In genomic region chr19:57560049-57560491, GRCh38 we compare ENCODE assay signal across 8 cellular contexts. TPM values are rescaled to one million over a fixed set of nuclear protein-coding genes. Genes with fewer than 3 reads are reported as not detected.
DNase-seq lines count a peak whose midpoint lies in the region; ATAC-seq, FAIRE-seq and TF ChIP-seq lines count a peak whose summit lies in the region.

No MANE protein-coding gene starts in this region.

- H3K27me3 Mint-ChIP-seq in MCF 10A (ENCODE audit: insufficient read depth, unreplicated experiment), result no peaks in the 10 kb centered on the region

- H3K9me3 ChIP-seq in HUES48 (ENCODE audit: control insufficient read depth, insufficient read depth, low read length) (peaks cover 32% of the 10 kb centered on the region), HepG2 (ENCODE audit: low read length) (peaks cover 47% of the 10 kb centered on the region), tibial nerve (peaks cover 0 to 64% (median 11%) of the 10 kb centered on the region in 4 donors)

- FAIRE-seq in HepG2 (lab: Jason Lieb, UNC), result no peak

- H3K27ac ChIP-seq in HUES48 (ENCODE audit: low read depth, low read length) (no peak overlapping the region), HepG2 (ENCODE audit: extremely low read length, insufficient read depth, low read length) (no peak overlapping the region), tibial nerve (peak overlapping the region in 3 of 4 donors; percentile 30 to 75 (median 67))

- no peaks in the 10 kb centered on the region for H4K20me1 ChIP-seq in HepG2 (ENCODE audit: insufficient read depth, low read length)

- POLR2A ChIA-PET in MCF 10A (lab: Yijun Ruan, JAX), result interaction anchor here (1.0 to 1.1 kb wide), 2 partner anchors 124 to 623 kb away, joined by 3 to 4 read pairs; partner anchors contain the start of genes ZNF274 and ZNF749
- POLR2A ChIA-PET in HepG2 (lab: Yijun Ruan, JAX), result no interaction called here

- H3K4me2 ChIP-seq in HepG2 (ENCODE audit: low read depth, low read length), result peak overlapping the region; percentile 91

- 90% methylated on average over 23 of the region's 23 CpGs for WGBS in HepG2 (ENCODE audit: low lambda C conversion rate)
- WGBS in tibial nerve, 2 donors, result 22 to 31% methylated on average over 23 of the region's 23 CpGs

- H3K4me1 ChIP-seq in HUES48 (ENCODE audit: control insufficient read depth, insufficient read depth, low read length), result peaks cover 5% of the 10 kb centered on the region
- H3K4me1 ChIP-seq in HepG2 (ENCODE audit: insufficient read depth, low read length), result peaks cover 29% of the 10 kb centered on the region
- peaks cover 0 to 20% (median 6%) of the 10 kb centered on the region in 4 donors for H3K4me1 ChIP-seq in tibial nerve

- DNase-seq in ELR (ENCODE audit: low read depth) (peak; percentile 93), MCF 10A (ENCODE audit: unreplicated experiment) (peak; percentile 38), HepG2 (ENCODE audit: low spot score) (no peak), tibial nerve (ENCODE audit: low spot score in 2 of 2) (no peak), H4 (ENCODE audit: low spot score) (no peak), KBM-7 (no peak)

- H3K27me3 ChIP-seq in HUES48 (ENCODE audit: control insufficient read depth, insufficient read depth, low read length) (no peaks in the 10 kb centered on the region), HepG2 (ENCODE audit: control insufficient read depth in 1 of 2, insufficient read depth in 2 of 2, low read length in 2 of 2) (no peaks in the 10 kb centered on the region; a peak in 1 of 5 replicates), tibial nerve (no peaks in the 10 kb centered on the region)

- no peak overlapping the region for H3K9ac ChIP-seq in HUES48 (ENCODE audit: low read depth, low read length)
- no peak overlapping the region for H3K9ac ChIP-seq in HepG2 (ENCODE audit: insufficient read depth, low read depth, low read length)

- no peak for ATAC-seq in HepG2
- ATAC-seq in GM18873 (IDR thresholded peaks at IDR 0.05; ENCODE audit: low FRiP score, unreplicated experiment), result no peak

- peak overlapping the region; percentile 98 for H3K4me3 ChIP-seq in HUES48 (ENCODE audit: low read depth, low read length)
- H3K4me3 ChIP-seq in HepG2 (replicated peaks in 1 of 3; ENCODE audit: insufficient read depth in 1 of 3, low read depth in 2 of 3, low read length in 3 of 3), result peak overlapping the region; percentile 25 to 94 (median 88); a peak in 5 of 6 replicates
- H3K4me3 ChIP-seq in tibial nerve, result peak overlapping the region; percentile 69 to 97 (median 82)

- TF ChIP-seq CTCF in MCF 10A (IDR thresholded peaks at IDR 0.05; ENCODE audit: unreplicated experiment) (no peak), HepG2 (CRISPR knock-in tag; IDR thresholded peaks at IDR 0.05) (no peak), tibial nerve (IDR thresholded peaks at IDR 0.05) (no peak)

- H3K36me3 ChIP-seq in HUES48 (ENCODE audit: control insufficient read depth, insufficient read depth, low read length) (peaks cover 13% of the 10 kb centered on the region), HepG2 (replicated peaks in 1 of 2; ENCODE audit: control insufficient read depth in 1 of 2, insufficient read depth in 2 of 2, low read length in 2 of 2) (peaks cover 5 to 12% of the 10 kb centered on the region in 2 experiments; a peak in 4 of 5 replicates), tibial nerve (peaks cover 0 to 30% (median 10%) of the 10 kb centered on the region in 3 donors)

- H3K9me3 Mint-ChIP-seq in MCF 10A (ENCODE audit: unreplicated experiment), result peaks cover 27% of the 10 kb centered on the region

- intact Hi-C loops in MCF 10A (cut with micrococcal nuclease) (no loop called here), HepG2 (cut with micrococcal nuclease; ENCODE audit: unreplicated experiment) (no loop called here)

- peak overlapping the region; percentile 93 for H3K27ac Mint-ChIP-seq in MCF 10A (ENCODE audit: low read depth, unreplicated experiment)

- H3K79me2 ChIP-seq in HepG2 (ENCODE audit: insufficient read depth, low read length), result peaks cover 23% of the 10 kb centered on the region

- H3K36me3 Mint-ChIP-seq in MCF 10A (ENCODE audit: insufficient read depth, unreplicated experiment), result peaks cover 28% of the 10 kb centered on the region

- BruUV-seq in MCF 10A (replicated peaks; lab: Mats Ljungman, UMichigan) (no TSS peak), HepG2 (replicated peaks; lab: Mats Ljungman, UMichigan) (no TSS peak)

- in situ Hi-C loops in HepG2 (cut with HindIII; ENCODE audit: extremely low pct_ligation_motif_present, low pct_unique_long_range_greater_than_20kb), result no loop called here
- in situ Hi-C loops in KBM-7 (cut with MboI; ENCODE audit: low pct_unique_long_range_greater_than_20kb, low sequenced_read_pairs), result no loop called here

- TF ChIP-seq POLR2A in HepG2 (IDR thresholded peaks at IDR 0.05; ENCODE audit: insufficient read depth in 1 of 2, low read depth in 2 of 2, low read length in 2 of 2) (no peak), tibial nerve (IDR thresholded peaks at IDR 0.05) (no peak)

- H3K4me1 Mint-ChIP-seq in MCF 10A (ENCODE audit: insufficient read depth, unreplicated experiment), result peaks cover 20% of the 10 kb centered on the region

- no peak for TF ChIP-seq RAD21 in HepG2 (CRISPR knock-in tag; IDR thresholded peaks at IDR 0.05)

- CTCF ChIA-PET in MCF 10A (lab: Yijun Ruan, JAX) (no interaction called here), HepG2 (lab: Yijun Ruan, JAX; ENCODE audit: low intra/inter-chr PET ratio, low total read pairs) (no interaction called here)

- TF ChIP-seq EP300 in HepG2 (IDR thresholded peaks at IDR 0.05; ENCODE audit: low read depth in 2 of 2, low read length in 2 of 2) (no peak), HepG2 (CRISPR knock-in tag; IDR thresholded peaks at IDR 0.05; ENCODE audit: borderline replicate concordance) (no peak), tibial nerve (IDR thresholded peaks at IDR 0.05) (no peak)

- H3K4me3 Mint-ChIP-seq in MCF 10A (ENCODE audit: unreplicated experiment), result peak overlapping the region; percentile 92

- no peak overlapping the region for H2AFZ ChIP-seq in HepG2 (ENCODE audit: low read length)

RNA-seq across cellular contexts. Expression of gene ZNF550, which starts 0.4 kb away (rescaled TPM):
- total RNA-seq in MCF 10A (2022) (14.3 and 17.6 TPM in 2 replicates), HepG2 (2016; rRNA removed; fragmentation: Illumina TruSeq; extraction: Trizol) (8.0 and 8.6 TPM in 2 replicates), tibial nerve (10 to 100 TPM in 1 of 4 donors, 1 to 10 TPM in 3; 6.6 to 11.0 (median 8.0) TPM)
- total RNA-seq in HepG2 (2016; cell fraction: cytosol; rRNA removed; fragmentation: Illumina TruSeq; extraction: Trizol; ENCODE audit: low read depth), result 1.6 and 1.8 TPM in 2 replicates
- 8.3 and 8.6 TPM in 2 replicates for total RNA-seq in HepG2 (2016; cell fraction: insoluble cytoplasmic fraction; rRNA removed; fragmentation: Illumina TruSeq; extraction: Trizol)
- 3.0 and 3.6 TPM in 2 replicates for total RNA-seq in HepG2 (2016; cell fraction: membrane; rRNA removed; fragmentation: Illumina TruSeq; extraction: Trizol)
- total RNA-seq in HepG2 (2016; cell fraction: nucleus; rRNA removed; fragmentation: Illumina TruSeq; extraction: Trizol), result 12.1 and 14.9 TPM in 2 replicates
- 9.1 and 12.1 TPM in 2 replicates for polyA plus RNA-seq in HepG2 (2011; rRNA removed)
- polyA plus RNA-seq in HepG2 (2011; cell fraction: cytosol; rRNA removed), result 4.0 and 6.2 TPM in 2 replicates
- polyA plus RNA-seq in HepG2 (2011; cell fraction: nucleus; rRNA removed), result 13.3 and 16.1 TPM in 2 replicates
- polyA plus RNA-seq in HepG2 (2012), result 6.5 and 6.7 TPM in 2 replicates
- 0.54 and 0.70 TPM in 2 replicates for polyA plus RNA-seq in HepG2 (2016; cell fraction: cytosol; fragmentation: Illumina TruSeq; extraction: Trizol; ENCODE audit: low read depth)
- 4.8 and 5.2 TPM in 2 replicates for polyA plus RNA-seq in HepG2 (2016; cell fraction: insoluble cytoplasmic fraction; fragmentation: Illumina TruSeq; extraction: Trizol; ENCODE audit: low read depth)
- 1.4 and 1.6 TPM in 2 replicates for polyA plus RNA-seq in HepG2 (2016; cell fraction: membrane; fragmentation: Illumina TruSeq; extraction: Trizol; ENCODE audit: low read depth)
- 23.8 and 24.9 TPM in 2 replicates for polyA plus RNA-seq in HepG2 (2016; cell fraction: nucleus; fragmentation: Illumina TruSeq; extraction: Trizol; ENCODE audit: insufficient read depth, low read depth)
- polyA minus RNA-seq in HepG2 (2011; rRNA and poly(A)+ RNA removed; ENCODE audit: low replicate concordance), result 7.9 and 9.5 TPM in 2 replicates
- 4.0 and 4.4 TPM in 2 replicates for polyA minus RNA-seq in HepG2 (2011; cell fraction: cytosol; rRNA and poly(A)+ RNA removed)
- 10.9 and 20.1 TPM in 2 replicates for polyA minus RNA-seq in HepG2 (2011; cell fraction: nucleus; rRNA and poly(A)+ RNA removed)
- 4.7 and 5.0 TPM in 2 replicates for total RNA-seq in H4 (2014; rRNA removed; shearing (Covaris generic))

RNA-seq across cellular contexts. Expression of gene ZNF416, which starts 18.6 kb away (rescaled TPM):
- total RNA-seq in MCF 10A (2022) (5.0 and 5.6 TPM in 2 replicates), HepG2 (2016; rRNA removed; fragmentation: Illumina TruSeq; extraction: Trizol) (5.3 and 6.6 TPM in 2 replicates), tibial nerve (1 to 10 TPM; 2.4 to 6.0 (median 2.6) TPM)
- total RNA-seq in HepG2 (2016; cell fraction: cytosol; rRNA removed; fragmentation: Illumina TruSeq; extraction: Trizol; ENCODE audit: low read depth), result 1.8 and 2.5 TPM in 2 replicates
- 5.3 and 5.9 TPM in 2 replicates for total RNA-seq in HepG2 (2016; cell fraction: insoluble cytoplasmic fraction; rRNA removed; fragmentation: Illumina TruSeq; extraction: Trizol)
- total RNA-seq in HepG2 (2016; cell fraction: membrane; rRNA removed; fragmentation: Illumina TruSeq; extraction: Trizol), result 5.2 and 5.4 TPM in 2 replicates
- total RNA-seq in HepG2 (2016; cell fraction: nucleus; rRNA removed; fragmentation: Illumina TruSeq; extraction: Trizol), result 5.3 and 5.5 TPM in 2 replicates
- 1.5 and 2.1 TPM in 2 replicates for polyA plus RNA-seq in HepG2 (2011; rRNA removed)
- polyA plus RNA-seq in HepG2 (2011; cell fraction: cytosol; rRNA removed), result 1.1 and 1.8 TPM in 2 replicates
- polyA plus RNA-seq in HepG2 (2011; cell fraction: nucleus; rRNA removed), result 1.8 and 2.1 TPM in 2 replicates
- polyA plus RNA-seq in HepG2 (2012), result 2.3 and 2.6 TPM in 2 replicates
- polyA plus RNA-seq in HepG2 (2016; cell fraction: cytosol; fragmentation: Illumina TruSeq; extraction: Trizol; ENCODE audit: low read depth), result 0.57 and 0.66 TPM in 2 replicates
- polyA plus RNA-seq in HepG2 (2016; cell fraction: insoluble cytoplasmic fraction; fragmentation: Illumina TruSeq; extraction: Trizol; ENCODE audit: low read depth), result 3.9 and 4.4 TPM in 2 replicates
- polyA plus RNA-seq in HepG2 (2016; cell fraction: membrane; fragmentation: Illumina TruSeq; extraction: Trizol; ENCODE audit: low read depth), result 1.4 and 1.5 TPM in 2 replicates
- polyA plus RNA-seq in HepG2 (2016; cell fraction: nucleus; fragmentation: Illumina TruSeq; extraction: Trizol; ENCODE audit: insufficient read depth, low read depth), result 3.2 and 3.5 TPM in 2 replicates
- polyA minus RNA-seq in HepG2 (2011; rRNA and poly(A)+ RNA removed; ENCODE audit: low replicate concordance), result 4.6 and 5.1 TPM in 2 replicates
- 2.1 and 2.2 TPM in 2 replicates for polyA minus RNA-seq in HepG2 (2011; cell fraction: cytosol; rRNA and poly(A)+ RNA removed)
- polyA minus RNA-seq in HepG2 (2011; cell fraction: nucleus; rRNA and poly(A)+ RNA removed), result 10.6 and 16.8 TPM in 2 replicates
- total RNA-seq in H4 (2014; rRNA removed; shearing (Covaris generic)), result 3.9 and 7.3 TPM in 2 replicates

RNA-seq across cellular contexts. Expression of gene ZIK1, which starts 23.9 kb away (rescaled TPM):
- not detected in 2 replicates for total RNA-seq in MCF 10A (2022)
- total RNA-seq in HepG2 (2016; rRNA removed; fragmentation: Illumina TruSeq; extraction: Trizol), result 7.2 and 9.8 TPM in 2 replicates
- 1.5 and 1.7 TPM in 2 replicates for total RNA-seq in HepG2 (2016; cell fraction: cytosol; rRNA removed; fragmentation: Illumina TruSeq; extraction: Trizol; ENCODE audit: low read depth)
- total RNA-seq in HepG2 (2016; cell fraction: insoluble cytoplasmic fraction; rRNA removed; fragmentation: Illumina TruSeq; extraction: Trizol), result 7.8 and 9.8 TPM in 2 replicates
- total RNA-seq in HepG2 (2016; cell fraction: membrane; rRNA removed; fragmentation: Illumina TruSeq; extraction: Trizol), result 4.6 TPM in 2 replicates
- 4.4 and 6.3 TPM in 2 replicates for total RNA-seq in HepG2 (2016; cell fraction: nucleus; rRNA removed; fragmentation: Illumina TruSeq; extraction: Trizol)
- polyA plus RNA-seq in HepG2 (2011; rRNA removed), result 1.9 and 2.1 TPM in 2 replicates
- 2.0 and 2.2 TPM in 2 replicates for polyA plus RNA-seq in HepG2 (2011; cell fraction: cytosol; rRNA removed)
- polyA plus RNA-seq in HepG2 (2011; cell fraction: nucleus; rRNA removed), result 2.2 and 3.0 TPM in 2 replicates
- polyA plus RNA-seq in HepG2 (2012), result 1.4 and 2.4 TPM in 2 replicates
- polyA plus RNA-seq in HepG2 (2016; cell fraction: cytosol; fragmentation: Illumina TruSeq; extraction: Trizol; ENCODE audit: low read depth), result 0.50 and 0.66 TPM in 2 replicates
- 5.6 and 6.4 TPM in 2 replicates for polyA plus RNA-seq in HepG2 (2016; cell fraction: insoluble cytoplasmic fraction; fragmentation: Illumina TruSeq; extraction: Trizol; ENCODE audit: low read depth)
- 1.9 and 2.1 TPM in 2 replicates for polyA plus RNA-seq in HepG2 (2016; cell fraction: membrane; fragmentation: Illumina TruSeq; extraction: Trizol; ENCODE audit: low read depth)
- polyA plus RNA-seq in HepG2 (2016; cell fraction: nucleus; fragmentation: Illumina TruSeq; extraction: Trizol; ENCODE audit: insufficient read depth, low read depth), result 4.4 and 4.7 TPM in 2 replicates
- 2.2 TPM in 1 of 2 replicates, not detected in the other for polyA minus RNA-seq in HepG2 (2011; rRNA and poly(A)+ RNA removed; ENCODE audit: low replicate concordance)
- 0.88 and 2.3 TPM in 2 replicates for polyA minus RNA-seq in HepG2 (2011; cell fraction: cytosol; rRNA and poly(A)+ RNA removed)
- polyA minus RNA-seq in HepG2 (2011; cell fraction: nucleus; rRNA and poly(A)+ RNA removed), result 4.1 and 4.2 TPM in 2 replicates
- 1 to 10 TPM; 3.0 to 7.6 (median 5.0) TPM for total RNA-seq in tibial nerve
- 6.9 and 7.8 TPM in 2 replicates for total RNA-seq in H4 (2014; rRNA removed; shearing (Covaris generic))

RNA-seq across cellular contexts. Expression of gene ZNF549, which starts 32.9 kb away (rescaled TPM):
- total RNA-seq in MCF 10A (2022) (3.9 and 5.3 TPM in 2 replicates), HepG2 (2016; rRNA removed; fragmentation: Illumina TruSeq; extraction: Trizol) (6.4 and 8.8 TPM in 2 replicates), tibial nerve (1 to 10 TPM; 4.9 to 5.7 (median 5.0) TPM)
- total RNA-seq in HepG2 (2016; cell fraction: cytosol; rRNA removed; fragmentation: Illumina TruSeq; extraction: Trizol; ENCODE audit: low read depth), result 0.40 and 0.88 TPM in 2 replicates
- 6.1 and 8.5 TPM in 2 replicates for total RNA-seq in HepG2 (2016; cell fraction: insoluble cytoplasmic fraction; rRNA removed; fragmentation: Illumina TruSeq; extraction: Trizol)
- total RNA-seq in HepG2 (2016; cell fraction: membrane; rRNA removed; fragmentation: Illumina TruSeq; extraction: Trizol), result 3.1 and 3.7 TPM in 2 replicates
- total RNA-seq in HepG2 (2016; cell fraction: nucleus; rRNA removed; fragmentation: Illumina TruSeq; extraction: Trizol), result 5.1 and 5.4 TPM in 2 replicates
- 2.8 and 2.9 TPM in 2 replicates for polyA plus RNA-seq in HepG2 (2011; rRNA removed)
- 1.4 and 2.3 TPM in 2 replicates for polyA plus RNA-seq in HepG2 (2011; cell fraction: cytosol; rRNA removed)
- polyA plus RNA-seq in HepG2 (2011; cell fraction: nucleus; rRNA removed), result 2.0 and 3.0 TPM in 2 replicates
- 2.7 and 3.1 TPM in 2 replicates for polyA plus RNA-seq in HepG2 (2012)
- polyA plus RNA-seq in HepG2 (2016; cell fraction: cytosol; fragmentation: Illumina TruSeq; extraction: Trizol; ENCODE audit: low read depth), result 0.15 and 0.24 TPM in 2 replicates
- 3.9 TPM in 2 replicates for polyA plus RNA-seq in HepG2 (2016; cell fraction: insoluble cytoplasmic fraction; fragmentation: Illumina TruSeq; extraction: Trizol; ENCODE audit: low read depth)
- polyA plus RNA-seq in HepG2 (2016; cell fraction: membrane; fragmentation: Illumina TruSeq; extraction: Trizol; ENCODE audit: low read depth), result 0.61 and 0.85 TPM in 2 replicates
- polyA plus RNA-seq in HepG2 (2016; cell fraction: nucleus; fragmentation: Illumina TruSeq; extraction: Trizol; ENCODE audit: insufficient read depth, low read depth), result 7.6 and 8.6 TPM in 2 replicates
- 2.6 TPM in 1 of 2 replicates, not detected in the other for polyA minus RNA-seq in HepG2 (2011; rRNA and poly(A)+ RNA removed; ENCODE audit: low replicate concordance)
- 2.9 and 3.6 TPM in 2 replicates for polyA minus RNA-seq in HepG2 (2011; cell fraction: cytosol; rRNA and poly(A)+ RNA removed)
- 6.6 and 9.2 TPM in 2 replicates for polyA minus RNA-seq in HepG2 (2011; cell fraction: nucleus; rRNA and poly(A)+ RNA removed)
- 3.0 and 5.5 TPM in 2 replicates for total RNA-seq in H4 (2014; rRNA removed; shearing (Covaris generic))

RNA-seq across cellular contexts. Expression of gene ZNF530, which starts 39.6 kb away (rescaled TPM):
- total RNA-seq in MCF 10A (2022), result 2.4 and 2.8 TPM in 2 replicates
- total RNA-seq in HepG2 (2016; rRNA removed; fragmentation: Illumina TruSeq; extraction: Trizol), result 7.5 and 7.8 TPM in 2 replicates
- total RNA-seq in HepG2 (2016; cell fraction: cytosol; rRNA removed; fragmentation: Illumina TruSeq; extraction: Trizol; ENCODE audit: low read depth), result 1.1 and 2.2 TPM in 2 replicates
- total RNA-seq in HepG2 (2016; cell fraction: insoluble cytoplasmic fraction; rRNA removed; fragmentation: Illumina TruSeq; extraction: Trizol), result 6.9 and 8.6 TPM in 2 replicates
- 4.6 and 5.1 TPM in 2 replicates for total RNA-seq in HepG2 (2016; cell fraction: membrane; rRNA removed; fragmentation: Illumina TruSeq; extraction: Trizol)
- 4.7 and 5.7 TPM in 2 replicates for total RNA-seq in HepG2 (2016; cell fraction: nucleus; rRNA removed; fragmentation: Illumina TruSeq; extraction: Trizol)
- polyA plus RNA-seq in HepG2 (2011; rRNA removed), result 1.1 and 1.6 TPM in 2 replicates
- polyA plus RNA-seq in HepG2 (2011; cell fraction: cytosol; rRNA removed), result 0.99 TPM in 2 replicates
- polyA plus RNA-seq in HepG2 (2011; cell fraction: nucleus; rRNA removed), result 1.4 and 1.5 TPM in 2 replicates
- 0.95 and 1.4 TPM in 2 replicates for polyA plus RNA-seq in HepG2 (2012)
- 0.97 and 1.1 TPM in 2 replicates for polyA plus RNA-seq in HepG2 (2016; cell fraction: cytosol; fragmentation: Illumina TruSeq; extraction: Trizol; ENCODE audit: low read depth)
- 3.3 and 3.7 TPM in 2 replicates for polyA plus RNA-seq in HepG2 (2016; cell fraction: insoluble cytoplasmic fraction; fragmentation: Illumina TruSeq; extraction: Trizol; ENCODE audit: low read depth)
- 1.5 and 2.6 TPM in 2 replicates for polyA plus RNA-seq in HepG2 (2016; cell fraction: membrane; fragmentation: Illumina TruSeq; extraction: Trizol; ENCODE audit: low read depth)
- 7.8 and 9.6 TPM in 2 replicates for polyA plus RNA-seq in HepG2 (2016; cell fraction: nucleus; fragmentation: Illumina TruSeq; extraction: Trizol; ENCODE audit: insufficient read depth, low read depth)
- 4.0 and 4.5 TPM in 2 replicates for polyA minus RNA-seq in HepG2 (2011; rRNA and poly(A)+ RNA removed; ENCODE audit: low replicate concordance)
- polyA minus RNA-seq in HepG2 (2011; cell fraction: cytosol; rRNA and poly(A)+ RNA removed), result 0.97 and 1.4 TPM in 2 replicates
- 3.1 and 3.7 TPM in 2 replicates for polyA minus RNA-seq in HepG2 (2011; cell fraction: nucleus; rRNA and poly(A)+ RNA removed)
- 1 to 10 TPM; 1.3 to 9.6 (median 3.0) TPM for total RNA-seq in tibial nerve
- 9.1 and 11.9 TPM in 2 replicates for total RNA-seq in H4 (2014; rRNA removed; shearing (Covaris generic))

Comparison
In these comparisons a context has a peak if more than half of its experiments do, and no peak if none do; other contexts are left out.
1. DNase-seq: peak in ELR (single experiment) and MCF 10A (single experiment); none in HepG2 (single experiment), tibial nerve (0 of 2), H4 (single experiment) and KBM-7 (single experiment).
2. H3K27ac ChIP-seq: peak in tibial nerve (3 of 4); none in HUES48 (single experiment) and HepG2 (single experiment).
3. Peak in every context shown above with its lines, with median percentiles within 50 percentile points of each other: H3K4me3 ChIP-seq.